In the genomic region with DNA sequence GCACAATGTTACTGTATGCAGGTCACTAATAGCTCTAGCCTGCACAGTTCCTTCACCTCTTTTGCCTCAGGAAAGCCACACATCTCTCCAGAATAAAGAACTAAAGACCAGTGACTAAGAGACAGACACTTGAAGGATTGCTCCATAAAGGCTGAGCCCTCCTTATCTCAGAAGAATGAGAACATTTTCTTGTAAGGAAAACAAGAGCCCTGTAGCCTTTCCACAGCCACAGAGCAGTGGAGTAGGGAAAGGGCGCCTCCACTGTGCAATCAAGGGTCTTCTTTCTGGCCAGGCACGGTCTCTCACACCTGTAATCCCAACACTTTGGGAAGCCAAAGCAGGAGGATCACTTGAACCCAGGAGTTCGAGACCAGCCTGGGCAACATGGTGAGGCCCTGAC, we compare ENCODE assay signal across 18 cellular contexts.
DNase-seq lines count a peak whose midpoint lies in the region; ATAC-seq and TF ChIP-seq lines count a peak whose summit lies in the region.
"Had no signal": no experiment of that assay in that cellular context is flagged by ENCODE, and none has a peak within 500 bp of the region (broad histone marks: within the 10 kb centered on the region; RNA-seq: fewer than 3 reads in every experiment).

No MANE protein-coding gene starts in this region.

- H3K36me3 ChIP-seq in esophagus squamous epithelium: no peaks in the 10 kb centered on the region
- H3K36me3 ChIP-seq in mesenchymal stem cell (ENCODE audit: control insufficient read depth in 1 of 2, insufficient read depth in 2 of 2, low read depth in 1 of 2, low read length in 2 of 2): no peaks in the 10 kb centered on the region
- no peaks in the 10 kb centered on the region for H3K36me3 ChIP-seq in A673 (ENCODE audit: insufficient read depth, low read length, poor library complexity, severe bottlenecking)

- no TSS peak for BruUV-seq in A673 (replicated peaks; lab: Mats Ljungman, UMichigan)

- H2AK5ac ChIP-seq in mesenchymal stem cell (ENCODE audit: low read length, severe bottlenecking): no peak overlapping the region

- no peak overlapping the region for H2BK12ac ChIP-seq in mesenchymal stem cell (ENCODE audit: low read length in 2 of 2)

- TF ChIP-seq CTCF in esophagus squamous epithelium (IDR thresholded peaks at IDR 0.05) (no peak), A673 (conservative IDR thresholded peaks at IDR 0.05; ENCODE audit: low read depth, low read length) (no peak)

- H4K8ac ChIP-seq in mesenchymal stem cell (ENCODE audit: low read length): no peak overlapping the region

- DNase-seq in HT-29 (ENCODE audit: low spot score) (peak; percentile 46), amniotic epithelial cell (ENCODE audit: low read depth) (peak; percentile 73), esophagus squamous epithelium (lab: John Stamatoyannopoulos, UW) (no peak), mesenchymal stem cell (peak; percentile 45), AML-193 (lab: John Stamatoyannopoulos, UW) (no peak), OCI-M1 (lab: John Stamatoyannopoulos, UW) (no peak), A673 (ENCODE audit: low spot score) (no peak)
- DNase-seq: Calu3; CD4-positive, alpha-beta T cell; DMS79; H7; IMR-90; NCI-H146; NCI-H2081 treated with DMSO at 0.1 percent for 48 hours; NCI-H2227 treated with DMSO at 0.1 percent for 48 hours; NCI-H748 treated with DMSO at 0.1 percent for 48 hours; SHP77 treated with DMSO at 0.1 percent for 48 hours had no signal

- ATAC-seq in GM18519 (IDR thresholded peaks at IDR 0.05; ENCODE audit: low FRiP score, unreplicated experiment): no peak

- H3K23ac ChIP-seq in mesenchymal stem cell (ENCODE audit: low read length in 2 of 2): no peak overlapping the region

- no peak overlapping the region for H3K4me2 ChIP-seq in mesenchymal stem cell (ENCODE audit: low read length, poor library complexity, severe bottlenecking)

- no peak overlapping the region for H2BK15ac ChIP-seq in mesenchymal stem cell (ENCODE audit: low read depth, poor library complexity, severe bottlenecking)

- no peak overlapping the region for H4K91ac ChIP-seq in mesenchymal stem cell (ENCODE audit: low read length)

- H2BK120ac ChIP-seq in mesenchymal stem cell (ENCODE audit: low read depth, low read length): no peak overlapping the region

- CTCF ChIA-PET in A673 (lab: Charles Lee): no interaction called here

- no peak overlapping the region for H2BK5ac ChIP-seq in mesenchymal stem cell (ENCODE audit: low read depth, low read length, poor library complexity, severe bottlenecking)

- intact Hi-C loops in esophagus squamous epithelium (cut with DNase I) (no loop called here), A673 (cut with micrococcal nuclease; ENCODE audit: unreplicated experiment) (no loop called here)

- H2AFZ ChIP-seq in mesenchymal stem cell (ENCODE audit: low read depth, low read length): no peak overlapping the region

- no peak overlapping the region for H3K9ac ChIP-seq in mesenchymal stem cell (ENCODE audit: low read length)

- no peaks in the 10 kb centered on the region for H3K79me1 ChIP-seq in mesenchymal stem cell (replicated peaks; ENCODE audit: low read length, poor library complexity, severe bottlenecking)

- TF ChIP-seq POLR2A in esophagus squamous epithelium (IDR thresholded peaks at IDR 0.05): no peak

- H3K18ac ChIP-seq in mesenchymal stem cell (ENCODE audit: low read depth in 1 of 2, low read length in 2 of 2): no peak overlapping the region

- H3K27me3 ChIP-seq in esophagus squamous epithelium: peaks cover 0 to 9% (median 0%) of the 10 kb centered on the region in 4 donors
- H3K27me3 ChIP-seq in mesenchymal stem cell (ENCODE audit: control insufficient read depth in 1 of 2, insufficient read depth in 1 of 2, low read length in 2 of 2): peaks cover 12 to 37% of the 10 kb centered on the region in 2 experiments
- no peaks in the 10 kb centered on the region for H3K27me3 ChIP-seq in A673 (replicated peaks; ENCODE audit: insufficient read depth, low read depth, low read length, poor library complexity)

- H3K4me3 ChIP-seq in esophagus squamous epithelium (no peak overlapping the region), mesenchymal stem cell (ENCODE audit: insufficient read depth in 1 of 2, low read depth in 1 of 2, low read length in 2 of 2) (no peak overlapping the region), A673 (ENCODE audit: low read depth, low read length, poor library complexity, severe bottlenecking) (no peak overlapping the region)

- H3K9me3 ChIP-seq in esophagus squamous epithelium (no peaks in the 10 kb centered on the region), mesenchymal stem cell (ENCODE audit: control insufficient read depth, low read length) (no peaks in the 10 kb centered on the region), A673 (ENCODE audit: low read depth, low read length, poor library complexity, severe bottlenecking) (no peaks in the 10 kb centered on the region)

- 59 to 71% methylated on average over 2 to 3 of the region's 3 CpGs for WGBS in esophagus squamous epithelium, 2 donors
- 85% methylated on average over 2 of the region's 3 CpGs for whole genome bisulfite sequencing in mesenchymal stem cell

- POLR2A ChIA-PET in A673 (lab: Charles Lee; ENCODE audit: low non-redundant PET): no interaction called here

- H3K27ac ChIP-seq in esophagus squamous epithelium (peak overlapping the region in 3 of 4 donors; percentile 78 to 90 (median 84)), mesenchymal stem cell (ENCODE audit: low read length, poor library complexity, severe bottlenecking) (no peak overlapping the region), A673 (ENCODE audit: low read depth, low read length, poor library complexity, severe bottlenecking) (no peak overlapping the region)

- no peak overlapping the region for H3K14ac ChIP-seq in mesenchymal stem cell (ENCODE audit: low read length in 2 of 2)

- peaks cover 29 to 78% (median 41%) of the 10 kb centered on the region in 3 donors for H3K4me1 ChIP-seq in esophagus squamous epithelium
- H3K4me1 ChIP-seq in mesenchymal stem cell (ENCODE audit: control insufficient read depth, insufficient read depth, low read depth, low read length): no peaks in the 10 kb centered on the region
- H3K4me1 ChIP-seq in A673 (ENCODE audit: insufficient read depth, low read length, poor library complexity, severe bottlenecking): peaks cover 13% of the 10 kb centered on the region

- no peak overlapping the region for H3K4ac ChIP-seq in mesenchymal stem cell (ENCODE audit: low read depth in 1 of 2, low read length in 2 of 2)

Comparison
In these comparisons a context has a peak if more than half of its experiments do, and no peak if none do; other contexts are left out.
1. DNase-seq: peak in HT-29 (single experiment), amniotic epithelial cell (single experiment) and mesenchymal stem cell (single experiment); none in esophagus squamous epithelium (single experiment), AML-193 (0 of 2), OCI-M1 (single experiment) and A673 (single experiment).
2. H3K27ac ChIP-seq: peak in esophagus squamous epithelium (3 of 4); none in mesenchymal stem cell (single experiment) and A673 (single experiment).